Comparison of ENCODE assay signal across 7 cellular contexts in genomic region chr3:46693038-46693896, GRCh38. TPM values are rescaled to one million over a fixed set of nuclear protein-coding genes. Genes with fewer than 3 reads are reported as not detected.
DNase-seq lines count a peak whose midpoint lies in the region; ATAC-seq and TF ChIP-seq lines count a peak whose summit lies in the region.

Gene ALS2CL, minus strand, starts transcription at chr3:46693679. Its CDS starts 4,239 bp downstream, at chr3:46689440.

- H3K4me1 ChIP-seq in GM23248 (ENCODE audit: insufficient read depth) (peaks cover 5% of the 10 kb centered on the region; the same call in 1 of the 2 replicates), SK-N-SH (ENCODE audit: control insufficient read depth in 1 of 2, insufficient read depth in 2 of 2, low read depth in 1 of 2, low read length in 1 of 2) (peaks cover 0 to 20% of the 10 kb centered on the region in 2 experiments; a peak in 1 of 4 replicates), left ventricle myocardium inferior (peaks cover 91% of the 10 kb centered on the region), sigmoid colon (peaks cover 0 to 51% (median 48%) of the 10 kb centered on the region in 4 donors)

- H3K27me3 ChIP-seq in GM23248 (replicated peaks; ENCODE audit: insufficient read depth) (no peaks in the 10 kb centered on the region), SK-N-SH (ENCODE audit: insufficient read depth) (no peaks in the 10 kb centered on the region), left ventricle myocardium inferior (ENCODE audit: low read depth) (no peaks in the 10 kb centered on the region), sigmoid colon (no peaks in the 10 kb centered on the region)

- H3K4me3 ChIP-seq in GM23248 (peak within 1 kb of the TSS; percentile 74), SK-N-SH (ENCODE audit: low read depth in 2 of 2, low read length in 1 of 2) (peak within 1 kb of the TSS; percentile 54 to 57), left ventricle myocardium inferior (peak within 1 kb of the TSS; percentile 91), sigmoid colon (peak within 1 kb of the TSS; percentile 41 to 71 (median 63))

- CTCF ChIA-PET in SK-N-SH (lab: Yijun Ruan, JAX): interaction anchor here (0.9 to 5.7 kb wide), 7 partner anchors 9 to 205 kb away, joined by 3 to 42 read pairs (median 5); no protein-coding TSS in a partner anchor

- H3K4me2 ChIP-seq in GM23248 (ENCODE audit: unreplicated experiment) (peak within 1 kb of the TSS; percentile 91), SK-N-SH (peak within 1 kb of the TSS; percentile 89)

- no peak for TF ChIP-seq EP300 in SK-N-SH (IDR thresholded peaks at IDR 0.05; ENCODE audit: borderline replicate concordance in 1 of 2, low read depth in 1 of 2, low read length in 1 of 2)
- no peak for TF ChIP-seq EP300 in sigmoid colon (IDR thresholded peaks at IDR 0.05)

- TF ChIP-seq POLR2A in sigmoid colon (IDR thresholded peaks at IDR 0.05): no peak

- H2AFZ ChIP-seq in GM23248: peak within 1 kb of the TSS; percentile 89
- H2AFZ ChIP-seq in SK-N-SH (ENCODE audit: low read depth): peak within 1 kb of the TSS; percentile 63; the same call in 1 of the 2 replicates

- WGBS in GM23248 (ENCODE audit: low coverage in 1 of 2, low lambda C conversion rate in 2 of 2, missing lambda C conversion rate in 2 of 2), 2 experiments: 3% methylated on average over 54 to 69 of the region's 72 CpGs
- WGBS in SK-N-SH (ENCODE audit: low lambda C conversion rate): 37% methylated on average over 8 of the region's 72 CpGs
- WGBS in sigmoid colon, 2 donors: 0 to 1% methylated on average over 72 of the region's 72 CpGs

- no peak within 1 kb of the TSS for H3K27ac ChIP-seq in GM23248
- no peak within 1 kb of the TSS; a peak in 1 of 4 replicates for H3K27ac ChIP-seq in SK-N-SH (ENCODE audit: low read depth in 2 of 2, low read length in 1 of 2)
- H3K27ac ChIP-seq in left ventricle myocardium inferior (replicated peaks): peak within 1 kb of the TSS; percentile 96
- H3K27ac ChIP-seq in sigmoid colon: peak within 1 kb of the TSS; percentile 63 to 79 (median 66)

- H3K79me2 ChIP-seq in GM23248 (ENCODE audit: insufficient read depth) (no peaks in the 10 kb centered on the region), SK-N-SH (ENCODE audit: insufficient read depth) (no peaks in the 10 kb centered on the region)

- H4K20me1 ChIP-seq in GM23248 (ENCODE audit: insufficient read depth) (no peaks in the 10 kb centered on the region), SK-N-SH (ENCODE audit: insufficient read depth) (no peaks in the 10 kb centered on the region)

- H3K36me3 ChIP-seq in GM23248 (ENCODE audit: low read depth): no peaks in the 10 kb centered on the region
- no peaks in the 10 kb centered on the region for H3K36me3 ChIP-seq in SK-N-SH (replicated peaks in 1 of 2; ENCODE audit: control insufficient read depth in 1 of 2, insufficient read depth in 2 of 2, low read length in 1 of 2)
- H3K36me3 ChIP-seq in left ventricle myocardium inferior: peaks cover 11% of the 10 kb centered on the region
- no peaks in the 10 kb centered on the region for H3K36me3 ChIP-seq in sigmoid colon

- ATAC-seq in HG02759 (IDR thresholded peaks at IDR 0.05; ENCODE audit: unreplicated experiment) (no peak), GM21390 (IDR thresholded peaks at IDR 0.05; ENCODE audit: unreplicated experiment) (no peak)

- in situ Hi-C loops in GM23248 (cut with MboI): no loop called here

- no peaks in the 10 kb centered on the region for H3K9me2 ChIP-seq in GM23248 (ENCODE audit: insufficient read depth)
- no peaks in the 10 kb centered on the region for H3K9me2 ChIP-seq in SK-N-SH

- no peak for TF ChIP-seq RAD21 in SK-N-SH (IDR thresholded peaks at IDR 0.05; ENCODE audit: low read length)

- POLR2A ChIA-PET in SK-N-SH (lab: Yijun Ruan, JAX): no interaction called here

- no peak for TF ChIP-seq CTCF in SK-N-SH (IDR thresholded peaks at IDR 0.05)
- no peak for TF ChIP-seq CTCF in left ventricle myocardium inferior (IDR thresholded peaks at IDR 0.05; ENCODE audit: borderline replicate concordance)
- TF ChIP-seq CTCF in sigmoid colon (IDR thresholded peaks at IDR 0.05): no peak

- DNase-seq in GM23248 (peak; percentile 66), SK-N-SH (peak; percentile 92), left ventricle myocardium inferior (peak; percentile 64), sigmoid colon (peak; percentile 74)
- DNase-seq in activated naive CD8-positive, alpha-beta T cell treated with anti-CD3 and anti-CD28 coated beads, Interleukin-2, amount 50 U/mL, for 16 hours (ENCODE audit: low read depth, low spot score): peak; percentile 31

- H3K9ac ChIP-seq in GM23248 (peak within 1 kb of the TSS; percentile 66), SK-N-SH (peak within 1 kb of the TSS; percentile 43; the same call in 1 of the 2 replicates)

- intact Hi-C loops in left ventricle myocardium inferior (cut with micrococcal nuclease): no loop called here
- intact Hi-C loops in sigmoid colon (cut with DNase I): no loop called here

- H3F3A ChIP-seq in GM23248 (ENCODE audit: insufficient read depth) (no peaks in the 10 kb centered on the region), SK-N-SH (replicated peaks; ENCODE audit: insufficient read depth) (no peaks in the 10 kb centered on the region)

- H3K9me3 ChIP-seq in GM23248 (ENCODE audit: low read depth): no peaks in the 10 kb centered on the region
- H3K9me3 ChIP-seq in SK-N-SH: no peaks in the 10 kb centered on the region
- no peaks in the 10 kb centered on the region for H3K9me3 ChIP-seq in left ventricle myocardium inferior (replicated peaks)
- H3K9me3 ChIP-seq in sigmoid colon: no peaks in the 10 kb centered on the region

TF ChIP-seq in SK-N-SH, 30 proteins besides CTCF, POLR2A, EP300 and RAD21:
- TF ChIP-seq USF1 (IDR thresholded peaks at IDR 0.05; ENCODE audit: borderline replicate concordance, low read depth): no peak
- TF ChIP-seq USF2 (IDR thresholded peaks at IDR 0.05; ENCODE audit: borderline replicate concordance, low read depth, low read length): no peak
- no peak for TF ChIP-seq TCF12 (IDR thresholded peaks at IDR 0.05)
- no peak for TF ChIP-seq RCOR1 (IDR thresholded peaks at IDR 0.05; ENCODE audit: low read length)
- TF ChIP-seq SMC3 (IDR thresholded peaks at IDR 0.05; ENCODE audit: low read depth, low read length): no peak
- TF ChIP-seq TEAD4 (IDR thresholded peaks at IDR 0.05; ENCODE audit: borderline replicate concordance, insufficient read depth): no peak
- TF ChIP-seq PBX3 (IDR thresholded peaks at IDR 0.05): no peak
- no peak for TF ChIP-seq YY1 (IDR thresholded peaks at IDR 0.05; ENCODE audit: low read depth)
- no peak for TF ChIP-seq MAX (IDR thresholded peaks at IDR 0.05; ENCODE audit: low read depth)
- TF ChIP-seq FOSL2 (IDR thresholded peaks at IDR 0.05; ENCODE audit: borderline replicate concordance, low read depth): no peak
- no peak for TF ChIP-seq MXI1 (IDR thresholded peaks at IDR 0.05; ENCODE audit: low read depth, low read length)
- TF ChIP-seq GATA2 (CRISPR knock-in tag; IDR thresholded peaks at IDR 0.05): no peak
- TF ChIP-seq EZH2phosphoT487 (IDR thresholded peaks at IDR 0.05; ENCODE audit: borderline replicate concordance, low read depth): no peak
- no peak for TF ChIP-seq MEF2A (IDR thresholded peaks at IDR 0.05; ENCODE audit: borderline replicate concordance, low read depth)
- no peak for TF ChIP-seq JUND (IDR thresholded peaks at IDR 0.05)
- no peak for TF ChIP-seq ELF1 (IDR thresholded peaks at IDR 0.05)
- TF ChIP-seq NFIC (IDR thresholded peaks at IDR 0.05; ENCODE audit: borderline replicate concordance): no peak
- TF ChIP-seq SIN3A (IDR thresholded peaks at IDR 0.05; ENCODE audit: borderline replicate concordance, low read depth, low read length): no peak
- TF ChIP-seq NRF1 (IDR thresholded peaks at IDR 0.05; ENCODE audit: low read depth, low read length): no peak

RNA-seq across cellular contexts. Expression of gene ALS2CL, which starts in this region (rescaled TPM):
- 3.1 and 3.4 TPM in 2 replicates for total RNA-seq in GM23248 (2014; rRNA removed; shearing (Covaris generic))
- polyA plus RNA-seq in GM23248 (2016; fragmentation: Nextera tagmentation; extraction: Ambion mirVana) (1.2 and 2.0 TPM in 2 replicates), SK-N-SH (2012; rRNA removed) (0.18 and 0.58 TPM in 2 replicates), sigmoid colon (10 to 100 TPM in 1 of 3 donors, 1 to 10 TPM in 2; 5.4 to 35.0 (median 6.0) TPM)
- 0.03 and 0.10 TPM in 2 replicates for polyA plus RNA-seq in SK-N-SH (2012; cell fraction: cytosol; rRNA removed)
- 1.2 and 1.5 TPM in 2 replicates for polyA plus RNA-seq in SK-N-SH (2012; cell fraction: nucleus; rRNA removed)
- total RNA-seq in left ventricle myocardium inferior (33.7 TPM), sigmoid colon (10 to 100 TPM in 1 of 4 donors, 1 to 10 TPM in 3; 3.9 to 10.5 (median 4.3) TPM)

Comparison
In these comparisons a context has a peak if more than half of its experiments do, and no peak if none do; other contexts are left out.
1. DNase-seq: peak in every context shown above with its lines; median percentile 92 in SK-N-SH; 74 in sigmoid colon; 66 in GM23248; 64 in left ventricle myocardium inferior; 31 in activated naive CD8-positive, alpha-beta T cell treated with anti-CD3 and anti-CD28 coated beads, Interleukin-2, amount 50 U/mL, for 16 hours.
2. H3K27ac ChIP-seq: peak in left ventricle myocardium inferior (single experiment) and sigmoid colon (4 of 4); none in GM23248 (single experiment) and SK-N-SH (0 of 2).
3. Peak in every context shown above with its lines, with median percentiles within 50 percentile points of each other: H3K4me3 ChIP-seq.